ENCODE assay signal across 12 cellular contexts in the genomic region with DNA sequence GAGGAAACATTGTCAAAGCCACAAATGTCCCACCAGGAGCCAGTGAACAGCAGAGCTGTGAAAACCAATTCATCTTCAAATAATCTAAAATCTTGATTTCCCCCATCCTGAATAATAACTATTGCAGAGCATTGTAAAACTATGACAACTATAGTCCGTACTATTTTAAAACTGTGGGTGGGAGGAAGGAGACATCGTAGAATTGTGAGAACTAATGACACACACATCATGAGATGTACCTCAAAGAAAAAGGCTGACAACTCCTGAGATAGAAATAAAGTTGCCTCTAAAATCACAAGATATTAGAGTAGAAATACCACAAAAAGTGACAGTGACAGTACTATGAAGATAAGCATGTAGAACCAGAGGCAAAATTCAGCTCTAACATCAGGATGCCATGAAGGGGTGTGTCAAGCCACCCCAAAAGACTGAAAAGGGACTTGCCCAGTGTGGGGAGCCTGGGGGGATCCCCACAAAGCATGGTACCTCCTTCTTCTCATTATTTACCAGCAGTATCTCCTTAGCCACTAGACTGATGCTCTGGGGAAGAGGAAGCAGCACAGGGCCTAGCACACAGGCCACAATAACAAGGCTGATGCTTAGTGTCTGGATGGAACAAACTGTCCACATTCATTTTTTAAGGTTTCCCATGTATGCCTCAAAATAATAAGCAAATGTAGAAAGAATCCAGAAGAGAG.
DNase-seq lines count a peak whose midpoint lies in the region; ATAC-seq and TF ChIP-seq lines count a peak whose summit lies in the region.
"Had no signal": no experiment of that assay in that cellular context is flagged by ENCODE, and none has a peak within 500 bp of the region (broad histone marks: within the 10 kb centered on the region; RNA-seq: fewer than 3 reads in every experiment).

No MANE protein-coding gene starts in this region.

- DNase-seq in GM13977 (ENCODE audit: low spot score) = peak; percentile 34
- DNase-seq in caudate nucleus (lab: John Stamatoyannopoulos, UW) = peak in 2 of 61 donors; percentile 30 to 62
- DNase-seq in HK-2 (ENCODE audit: unreplicated experiment) = no peak
- no peak for DNase-seq in stimulated activated CD4-positive, alpha-beta T cell treated with anti-CD3 and anti-CD28 coated beads, Interleukin-4, amount 100 ng/mL, for 4 hours
- no peak for DNase-seq in NCI-H226
- no peak for DNase-seq in cerebellar nuclear complex (lab: John Stamatoyannopoulos, UW)
- DNase-seq: DMS153; MV-4-11; PC-3; stimulated activated CD4-positive, alpha-beta T cell treated with anti-CD3 and anti-CD28 coated beads, Interleukin-1b, Interleukin-23, amount 100 ng/mL, for 48 hours had no signal

- in situ Hi-C loops in GM13977 (cut with MboI; ENCODE audit: low pct_unique_long_range_greater_than_20kb, low sequenced_read_pairs, unreplicated experiment) = no loop called here

- ATAC-seq in GM19452 (IDR thresholded peaks at IDR 0.05; ENCODE audit: unreplicated experiment) (peak; percentile 75), HG03103 (IDR thresholded peaks at IDR 0.05; ENCODE audit: low read depth, unreplicated experiment) (peak; percentile 70)
- ATAC-seq: PC-3 had no signal

- H3K27ac ChIP-seq in caudate nucleus (ENCODE audit: low read depth, low read length) = peak overlapping the region; percentile 20

- TF ChIP-seq CTCF in GM13977 (IDR thresholded peaks at IDR 0.05; ENCODE audit: extremely low read depth, insufficient read depth, missing control alignments) = no peak
